ENCODE assay signal across 8 cellular contexts in the genomic region with DNA sequence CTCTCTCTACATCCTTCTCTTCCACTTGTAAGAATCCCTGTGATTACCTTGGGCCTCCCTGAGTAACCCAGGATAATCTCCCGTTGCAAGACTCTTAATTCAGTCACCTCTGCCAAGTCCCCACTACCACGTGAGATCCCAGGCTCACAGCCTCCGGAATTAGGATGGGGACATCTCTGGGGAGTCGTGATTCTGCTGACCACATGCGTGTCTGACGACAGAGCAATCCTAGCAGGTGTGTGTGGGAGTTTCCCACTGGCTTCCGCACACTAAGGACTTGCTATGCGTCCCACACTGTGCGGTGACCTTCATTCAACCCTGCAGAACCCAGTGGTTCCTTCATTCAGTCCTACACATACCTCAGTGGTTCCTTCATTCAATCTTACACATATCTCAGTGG. TPM values are rescaled to one million over a fixed set of nuclear protein-coding genes. Genes with fewer than 3 reads are reported as not detected.
"Had no signal": no experiment of that assay in that cellular context is flagged by ENCODE, and none has a peak within 500 bp of the region (broad histone marks: within the 10 kb centered on the region; RNA-seq: fewer than 3 reads in every experiment).

No MANE protein-coding gene starts in this region.

- H3K9me3 Mint-ChIP-seq: GM23338, HFFc6 had no signal

- H3K4me1 ChIP-seq: HAP-1 had no signal

- H3K36me3 ChIP-seq: HAP-1 had no signal

- H3K4me3 Mint-ChIP-seq: GM23338, HFFc6, IgD-negative memory B cell had no signal

- H3K4me2 ChIP-seq: GM23338 had no signal

- H3K27ac ChIP-seq: HL-60 had no signal

- H3K27ac Mint-ChIP-seq: GM23338, HFFc6, IgD-negative memory B cell had no signal

- DNase-seq: H7, HFFc6 had no signal

- H3K4me1 Mint-ChIP-seq: IgD-negative memory B cell had no signal

- H3K36me3 Mint-ChIP-seq: IgD-negative memory B cell had no signal

- H2AFZ ChIP-seq: GM23338 had no signal

- H3K4me3 ChIP-seq: GM23338, HAP-1 had no signal

- ATAC-seq: GM23338, HCT116 had no signal

- H3K9me3 ChIP-seq: HAP-1 had no signal

RNA-seq across cellular contexts. Expression of a gene that starts 11.9 kb away (rescaled TPM):
- total RNA-seq: HepG2 had no signal
- polyA plus RNA-seq: HepG2, IgD-negative memory B cell had no signal
